In the genomic region with DNA sequence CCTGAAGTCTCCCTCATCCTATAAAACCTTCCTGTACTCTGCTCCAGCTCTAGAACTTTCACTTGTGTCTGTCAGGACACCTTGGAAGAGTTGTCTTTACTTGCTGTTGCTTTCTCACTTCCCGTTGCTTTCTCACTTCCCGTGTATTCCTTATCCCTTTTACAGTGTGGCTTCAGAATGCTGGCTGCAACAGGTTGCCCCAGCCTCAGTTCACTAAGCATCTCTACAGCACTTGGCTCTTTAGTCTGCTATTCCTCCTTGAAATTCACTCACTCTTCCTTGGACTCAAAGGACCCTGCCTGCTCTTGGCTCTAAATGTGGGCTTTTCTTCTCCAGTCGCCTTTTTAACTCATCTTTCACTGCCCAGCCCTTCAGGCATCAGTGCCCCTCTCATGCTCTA, we compare ENCODE assay signal across 30 cellular contexts.
"Had no signal": no experiment of that assay in that cellular context is flagged by ENCODE, and none has a peak within 500 bp of the region (broad histone marks: within the 10 kb centered on the region; RNA-seq: fewer than 3 reads in every experiment).

No MANE protein-coding gene starts in this region.

- H3K4me3 Mint-ChIP-seq: activated CD4-positive, alpha-beta memory T cell treated with anti-CD3 and anti-CD28 coated beads, Interleukin-2, amount 10 ng/mL, durations not matched to agents 7 days and 5 days; activated CD4-positive, alpha-beta T cell treated with anti-CD3 and anti-CD28 coated beads, Interleukin-2, amount 10 ng/mL, durations not matched to agents 7 days and 5 days; activated naive CD8-positive, alpha-beta T cell; activated T-cell treated with anti-CD3 and anti-CD28 coated beads, Interleukin-2, amount 50 U/mL, for 24 hours; activated T-cell treated with anti-CD3 and anti-CD28 coated beads, Interleukin-2, amount 50 U/mL, for 72 hours; brain; central memory CD8-positive, alpha-beta T cell; dendritic cell treated with granulocyte-macrophage colony-stimulating factor and Interleukin-4, amounts not matched to agents 40 ng/mL and 50 ng/mL, for 4 days; WTC11 had no signal

- H3K36me3 ChIP-seq: ascending aorta, breast epithelium, gastrocnemius medialis had no signal

- H3K9me3 Mint-ChIP-seq: activated CD4-positive, alpha-beta memory T cell treated with anti-CD3 and anti-CD28 coated beads, Interleukin-2, amount 10 ng/mL, durations not matched to agents 7 days and 5 days; activated CD4-positive, alpha-beta T cell treated with anti-CD3 and anti-CD28 coated beads, Interleukin-2, amount 10 ng/mL, durations not matched to agents 7 days and 5 days; activated T-cell treated with anti-CD3 and anti-CD28 coated beads, Interleukin-2, amount 50 U/mL, for 24 hours; activated T-cell treated with anti-CD3 and anti-CD28 coated beads, Interleukin-2, amount 50 U/mL, for 72 hours; brain; central memory CD8-positive, alpha-beta T cell; dendritic cell treated with granulocyte-macrophage colony-stimulating factor and Interleukin-4, amounts not matched to agents 40 ng/mL and 50 ng/mL, for 4 days; WTC11 had no signal

- H3K27ac ChIP-seq: ascending aorta, breast epithelium, coronary artery, dorsolateral prefrontal cortex, esophagus muscularis mucosa, foreskin keratinocyte, gastrocnemius medialis, heart left ventricle, VCaP had no signal

- H3K4me3 ChIP-seq: ascending aorta, breast epithelium, coronary artery, dorsolateral prefrontal cortex, esophagus muscularis mucosa, gastrocnemius medialis, heart left ventricle had no signal

- H3K4me1 ChIP-seq: ascending aorta, breast epithelium, foreskin keratinocyte had no signal

- H3K4me1 Mint-ChIP-seq: brain had no signal

- H3K27me3 ChIP-seq: ascending aorta, breast epithelium, dorsolateral prefrontal cortex, esophagus muscularis mucosa, foreskin keratinocyte, gastrocnemius medialis, heart left ventricle had no signal

- ATAC-seq: activated T-cell treated with anti-CD3 and anti-CD28 coated beads, Interleukin-2, amount 50 U/mL, for 72 hours; foreskin keratinocyte; gastrocnemius medialis; heart left ventricle; WTC11 had no signal

- DNase-seq: activated CD4-positive, alpha-beta memory T cell treated with anti-CD3 and anti-CD28 coated beads, Interleukin-2, amount 10 ng/mL, durations not matched to agents 7 days and 5 days; activated CD4-positive, alpha-beta T cell treated with anti-CD3 and anti-CD28 coated beads for 1 hour; activated CD4-positive, alpha-beta T cell treated with anti-CD3 and anti-CD28 coated beads for 4 hours; activated CD4-positive, alpha-beta T cell treated with anti-CD3 and anti-CD28 coated beads, Interleukin-2, amount 10 ng/mL, durations not matched to agents 7 days and 5 days; activated CD4-positive, alpha-beta T cell treated with anti-CD3 and anti-CD28 coated beads, Interleukin-2, amount 50 U/mL, for 4 hours; activated CD8-positive, alpha-beta memory T cell treated with anti-CD3 and anti-CD28 coated beads, Interleukin-2, amount 50 U/mL, for 48 hours; activated effector memory CD4-positive, alpha-beta T cell treated with Interleukin-2 at 50 U/mL for 16 hours; activated gamma-delta T cell treated with Interleukin-2 at 50 U/mL for 16 hours; activated naive CD4-positive, alpha-beta T cell treated with anti-CD3 and anti-CD28 coated beads, Interleukin-2, amount 50 U/mL, for 16 hours; activated naive CD4-positive, alpha-beta T cell treated with Interleukin-2 at 50 U/mL for 16 hours; activated T-cell treated with anti-CD3 and anti-CD28 coated beads for 4 hours; activated T-cell treated with anti-CD3 and anti-CD28 coated beads, Interleukin-2, amount 50 U/mL, for 24 hours; activated T-cell treated with anti-CD3 and anti-CD28 coated beads, Interleukin-2, amount 50 U/mL, for 72 hours; dorsolateral prefrontal cortex; effector CD4-positive, alpha-beta T cell; foreskin keratinocyte; gastrocnemius medialis; glutamatergic neuron; heart left ventricle; T-helper 2 cell had no signal

- H3K36me3 Mint-ChIP-seq: WTC11 had no signal

- H3K9me3 ChIP-seq: ascending aorta, breast epithelium, esophagus muscularis mucosa, gastrocnemius medialis, heart left ventricle had no signal

- H3K27ac Mint-ChIP-seq: activated CD4-positive, alpha-beta memory T cell treated with anti-CD3 and anti-CD28 coated beads, Interleukin-2, amount 10 ng/mL, durations not matched to agents 7 days and 5 days; activated CD4-positive, alpha-beta T cell treated with anti-CD3 and anti-CD28 coated beads, Interleukin-2, amount 10 ng/mL, durations not matched to agents 7 days and 5 days; activated naive CD8-positive, alpha-beta T cell; activated T-cell treated with anti-CD3 and anti-CD28 coated beads, Interleukin-2, amount 50 U/mL, for 24 hours; activated T-cell treated with anti-CD3 and anti-CD28 coated beads, Interleukin-2, amount 50 U/mL, for 72 hours; brain; dendritic cell treated with granulocyte-macrophage colony-stimulating factor and Interleukin-4, amounts not matched to agents 40 ng/mL and 50 ng/mL, for 4 days; WTC11 had no signal

- H3K27me3 Mint-ChIP-seq: activated CD4-positive, alpha-beta memory T cell treated with anti-CD3 and anti-CD28 coated beads, Interleukin-2, amount 10 ng/mL, durations not matched to agents 7 days and 5 days; activated CD4-positive, alpha-beta T cell treated with anti-CD3 and anti-CD28 coated beads, Interleukin-2, amount 10 ng/mL, durations not matched to agents 7 days and 5 days; activated naive CD8-positive, alpha-beta T cell; activated T-cell treated with anti-CD3 and anti-CD28 coated beads, Interleukin-2, amount 50 U/mL, for 24 hours; brain; central memory CD8-positive, alpha-beta T cell; dendritic cell treated with granulocyte-macrophage colony-stimulating factor and Interleukin-4, amounts not matched to agents 40 ng/mL and 50 ng/mL, for 4 days had no signal
